Comparison of ENCODE assay signal across 12 cellular contexts in the genomic region with DNA sequence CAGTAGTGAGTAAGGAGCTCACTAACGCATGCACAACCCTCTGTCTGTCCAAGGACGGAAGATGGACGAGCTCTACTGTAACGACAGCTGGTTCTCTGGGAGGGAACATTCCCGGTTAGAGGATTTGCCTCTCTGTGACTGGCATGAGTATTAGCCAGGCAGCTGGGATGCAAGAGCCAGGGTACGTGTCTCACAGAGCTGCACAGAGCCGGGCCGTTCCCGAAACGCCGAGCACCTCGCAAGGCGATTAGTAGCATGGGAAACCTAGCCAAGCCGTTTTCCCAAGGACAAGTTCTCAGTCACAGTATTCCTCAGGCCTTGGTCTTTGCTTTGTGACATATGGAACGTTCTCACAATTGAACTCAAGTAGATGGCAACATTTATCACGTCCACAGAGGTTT.
DNase-seq lines count a peak whose midpoint lies in the region; TF ChIP-seq lines count a peak whose summit lies in the region.
"Had no signal": no experiment of that assay in that cellular context is flagged by ENCODE, and none has a peak within 500 bp of the region (broad histone marks: within the 10 kb centered on the region; RNA-seq: fewer than 3 reads in every experiment).

No MANE protein-coding gene starts in this region.

- DNase-seq in AG04449 (ENCODE audit: low read depth, low spot score) (peak; percentile 56), M059J (ENCODE audit: low read depth) (peak; percentile 83), epithelial cell of prostate (ENCODE audit: low read depth, low spot score) (no peak), nephron progenitor cell (no peak), NCI-H2171 (lab: John Stamatoyannopoulos, UW) (no peak), SW480 (ENCODE audit: low spot score) (no peak)
- no peak for DNase-seq in activated effector memory CD4-positive, alpha-beta T cell treated with anti-CD3 and anti-CD28 coated beads, Interleukin-2, amount 50 U/mL, for 16 hours
- DNase-seq in central memory CD4-positive, alpha-beta T cell, result no peak
- DNase-seq: dorsolateral prefrontal cortex, left lung, NCI-H748 treated with DMSO at 0.1 percent for 48 hours had no signal

- peak overlapping the region; percentile 69 for H3K27ac Mint-ChIP-seq in nephron progenitor cell
- H3K27ac Mint-ChIP-seq: stimulated activated memory B cell treated with anti-CD40 and anti-IgM and Interleukin-4, amounts not matched to agents 10 μg/mL and 1 μg/mL and 100 μg/mL, for 72 hours had no signal

- H3K27ac ChIP-seq in epithelial cell of prostate, result peak overlapping the region; percentile 65
- H3K27ac ChIP-seq: left lung had no signal

- H3K4me1 Mint-ChIP-seq in nephron progenitor cell, result peaks cover 33% of the 10 kb centered on the region
- H3K4me1 Mint-ChIP-seq: stimulated activated memory B cell treated with anti-CD40 and anti-IgM and Interleukin-4, amounts not matched to agents 10 μg/mL and 1 μg/mL and 100 μg/mL, for 72 hours had no signal

- peaks cover 5% of the 10 kb centered on the region for H3K36me3 Mint-ChIP-seq in nephron progenitor cell (ENCODE audit: low read depth)
- H3K36me3 Mint-ChIP-seq: stimulated activated memory B cell treated with anti-CD40 and anti-IgM and Interleukin-4, amounts not matched to agents 10 μg/mL and 1 μg/mL and 100 μg/mL, for 72 hours had no signal

- CTCF ChIA-PET in AG04449 (lab: Yijun Ruan, JAX), result interaction anchor here (0.7 to 7.5 kb wide), 9 partner anchors 14 to 188 kb away, joined by 3 to 35 read pairs (median 4); no protein-coding TSS in a partner anchor

- TF ChIP-seq CTCF in AG04449 (IDR thresholded peaks at IDR 0.05; ENCODE audit: insufficient read depth, low read length, missing control alignments) (no peak), nephron progenitor cell (IDR thresholded peaks at IDR 0.05) (no peak)

- no peaks in the 10 kb centered on the region for H3K27me3 Mint-ChIP-seq in nephron progenitor cell (ENCODE audit: low read depth, poor library complexity)
- H3K27me3 Mint-ChIP-seq: stimulated activated memory B cell treated with anti-CD40 and anti-IgM and Interleukin-4, amounts not matched to agents 10 μg/mL and 1 μg/mL and 100 μg/mL, for 72 hours had no signal

- POLR2A ChIA-PET in AG04449 (lab: Yijun Ruan, JAX), result interaction anchor here (0.6 to 3.6 kb wide), 15 partner anchors 9 to 317 kb away, joined by 3 to 21 read pairs (median 5); a partner anchor contains a TSS

- H3K9me3 Mint-ChIP-seq in nephron progenitor cell, result no peaks in the 10 kb centered on the region
- H3K9me3 Mint-ChIP-seq: stimulated activated memory B cell treated with anti-CD40 and anti-IgM and Interleukin-4, amounts not matched to agents 10 μg/mL and 1 μg/mL and 100 μg/mL, for 72 hours had no signal

- no peak overlapping the region for H3K4me3 Mint-ChIP-seq in nephron progenitor cell
- H3K4me3 Mint-ChIP-seq: stimulated activated memory B cell treated with anti-CD40 and anti-IgM and Interleukin-4, amounts not matched to agents 10 μg/mL and 1 μg/mL and 100 μg/mL, for 72 hours had no signal

- H3K4me3 ChIP-seq in AG04449 (ENCODE audit: low read depth, low read length), result no peak overlapping the region
- H3K4me3 ChIP-seq: dorsolateral prefrontal cortex, left lung had no signal

Comparison
In these comparisons a context has a peak if more than half of its experiments do, and no peak if none do; other contexts are left out.
1. DNase-seq: peak in AG04449 (single experiment) and M059J (single experiment); none in epithelial cell of prostate (single experiment), nephron progenitor cell (single experiment), activated effector memory CD4-positive, alpha-beta T cell treated with anti-CD3 and anti-CD28 coated beads, Interleukin-2, amount 50 U/mL, for 16 hours (single experiment), NCI-H2171 (single experiment), SW480 (single experiment) and central memory CD4-positive, alpha-beta T cell (single experiment).